Comparison of ENCODE assay signal across 11 cellular contexts in genomic region chr2:122031544-122032263, GRCh38.
DNase-seq lines count a peak whose midpoint lies in the region; ATAC-seq and TF ChIP-seq lines count a peak whose summit lies in the region.
"Had no signal": no experiment of that assay in that cellular context is flagged by ENCODE, and none has a peak within 500 bp of the region (broad histone marks: within the 10 kb centered on the region; RNA-seq: fewer than 3 reads in every experiment).

No MANE protein-coding gene starts in this region.

- H3K36me3 Mint-ChIP-seq in activated CD4-positive, alpha-beta T cell treated with anti-CD3 and anti-CD28 coated beads, Interleukin-2, amount 10 ng/mL, durations not matched to agents 7 days and 5 days (ENCODE audit: low read depth), result no peaks in the 10 kb centered on the region
- H3K36me3 Mint-ChIP-seq: activated naive CD4-positive, alpha-beta T cell treated with anti-CD3 and anti-CD28 coated beads, Interleukin-2, amount 50 U/mL, for 24 hours had no signal

- H3K4me1 Mint-ChIP-seq in activated CD4-positive, alpha-beta T cell treated with anti-CD3 and anti-CD28 coated beads, Interleukin-2, amount 10 ng/mL, durations not matched to agents 7 days and 5 days, result no peaks in the 10 kb centered on the region
- H3K4me1 Mint-ChIP-seq: activated naive CD4-positive, alpha-beta T cell treated with anti-CD3 and anti-CD28 coated beads, Interleukin-2, amount 50 U/mL, for 24 hours had no signal

- no peaks in the 10 kb centered on the region for H3K36me3 ChIP-seq in right atrium auricular region
- H3K36me3 ChIP-seq in MG63, result no peaks in the 10 kb centered on the region

- DNase-seq in left cardiac atrium (peak; percentile 38), right atrium auricular region (ENCODE audit: low spot score) (no peak), MG63 (peak; percentile 19), UCSD-AML1 (lab: John Stamatoyannopoulos, UW; ENCODE audit: unreplicated experiment) (peak; percentile 44), putamen (ENCODE audit: low spot score) (peak; percentile 7)
- DNase-seq in activated CD4-positive, alpha-beta T cell treated with anti-CD3 and anti-CD28 coated beads, Interleukin-2, amount 10 ng/mL, durations not matched to agents 7 days and 5 days, result no peak
- DNase-seq: NCI-H1105 treated with DMSO at 0.1 percent for 48 hours had no signal

- POLR2A ChIA-PET in activated CD4-positive, alpha-beta T cell treated with anti-CD3 and anti-CD28 coated beads, Interleukin-2, amount 10 ng/mL, durations not matched to agents 7 days and 5 days (lab: Charles Lee), result no interaction called here

- peaks cover 0 to 4% of the 10 kb centered on the region in 2 donors for H3K9me3 ChIP-seq in right atrium auricular region
- H3K9me3 ChIP-seq in MG63, result no peaks in the 10 kb centered on the region

- H3K27me3 ChIP-seq in right atrium auricular region, result no peaks in the 10 kb centered on the region
- H3K27me3 ChIP-seq in MG63, result no peaks in the 10 kb centered on the region; the same call in 1 of the 2 replicates

- no peak overlapping the region for H3K27ac Mint-ChIP-seq in activated CD4-positive, alpha-beta T cell treated with anti-CD3 and anti-CD28 coated beads, Interleukin-2, amount 10 ng/mL, durations not matched to agents 7 days and 5 days
- H3K27ac Mint-ChIP-seq: activated naive CD4-positive, alpha-beta T cell treated with anti-CD3 and anti-CD28 coated beads, Interleukin-2, amount 50 U/mL, for 24 hours had no signal

- H3K9me3 Mint-ChIP-seq in activated CD4-positive, alpha-beta T cell treated with anti-CD3 and anti-CD28 coated beads, Interleukin-2, amount 10 ng/mL, durations not matched to agents 7 days and 5 days, result no peaks in the 10 kb centered on the region
- H3K9me3 Mint-ChIP-seq: activated naive CD4-positive, alpha-beta T cell treated with anti-CD3 and anti-CD28 coated beads, Interleukin-2, amount 50 U/mL, for 24 hours had no signal

- peaks cover 3% of the 10 kb centered on the region for H3K27me3 Mint-ChIP-seq in activated CD4-positive, alpha-beta T cell treated with anti-CD3 and anti-CD28 coated beads, Interleukin-2, amount 10 ng/mL, durations not matched to agents 7 days and 5 days

- no peak overlapping the region for H3K27ac ChIP-seq in right atrium auricular region

- TF ChIP-seq CTCF in right atrium auricular region (IDR thresholded peaks at IDR 0.05), result no peak

- no peak overlapping the region for H3K4me3 Mint-ChIP-seq in activated CD4-positive, alpha-beta T cell treated with anti-CD3 and anti-CD28 coated beads, Interleukin-2, amount 10 ng/mL, durations not matched to agents 7 days and 5 days
- H3K4me3 Mint-ChIP-seq: activated naive CD4-positive, alpha-beta T cell treated with anti-CD3 and anti-CD28 coated beads, Interleukin-2, amount 50 U/mL, for 24 hours had no signal

- intact Hi-C loops in left cardiac atrium (cut with DNase I), result no loop called here

- H3K4me3 ChIP-seq in right atrium auricular region (no peak overlapping the region), MG63 (no peak overlapping the region)

- ATAC-seq in left cardiac atrium, result no peak
- ATAC-seq in GM18517 (IDR thresholded peaks at IDR 0.05; ENCODE audit: unreplicated experiment), result no peak
- ATAC-seq in GM18861 (IDR thresholded peaks at IDR 0.05; ENCODE audit: unreplicated experiment), result no peak
- ATAC-seq: esophagus mucosa had no signal

- H3K4me1 ChIP-seq in right atrium auricular region, result no peaks in the 10 kb centered on the region

- CTCF ChIA-PET in activated CD4-positive, alpha-beta T cell treated with anti-CD3 and anti-CD28 coated beads, Interleukin-2, amount 10 ng/mL, durations not matched to agents 7 days and 5 days (lab: Charles Lee), result no interaction called here

Comparison
In these comparisons a context has a peak if more than half of its experiments do, and no peak if none do; other contexts are left out.
1. DNase-seq: peak in left cardiac atrium (single experiment), MG63 (single experiment), UCSD-AML1 (single experiment) and putamen (single experiment); none in right atrium auricular region (single experiment) and activated CD4-positive, alpha-beta T cell treated with anti-CD3 and anti-CD28 coated beads, Interleukin-2, amount 10 ng/mL, durations not matched to agents 7 days and 5 days (single experiment).